ENCODE assay signal across 8 cellular contexts in genomic region chr20:62616728-62617621, GRCh38. TPM values are rescaled to one million over a fixed set of nuclear protein-coding genes. Genes with fewer than 3 reads are reported as not detected.
DNase-seq lines count a peak whose midpoint lies in the region; ATAC-seq and TF ChIP-seq lines count a peak whose summit lies in the region.

No MANE protein-coding gene starts in this region.

- H3K4me3 Mint-ChIP-seq in naive thymus-derived CD4-positive, alpha-beta T cell, result peak overlapping the region in 4 of 10 donors; percentile 42 to 82 (median 64)
- peak overlapping the region; percentile 72 to 85 for H3K4me3 Mint-ChIP-seq in stimulated activated naive B cell treated with anti-CD40 and anti-IgM and Interleukin-4, amounts not matched to agents 10 μg/mL and 1 μg/mL and 100 μg/mL, for 72 hours

- in situ Hi-C loops in GM13977 (cut with MboI; ENCODE audit: low pct_unique_long_range_greater_than_20kb, low sequenced_read_pairs, unreplicated experiment), result no loop called here

- H3K36me3 ChIP-seq in NT2/D1 (ENCODE audit: insufficient read depth, insufficient read length, low read length), result no peaks in the 10 kb centered on the region
- H3K36me3 ChIP-seq in naive thymus-derived CD4-positive, alpha-beta T cell (ENCODE audit: control insufficient read depth in 2 of 3, insufficient read depth in 3 of 3, low read length in 3 of 3), result no peaks in the 10 kb centered on the region

- H3K4me1 ChIP-seq in NT2/D1 (ENCODE audit: insufficient read depth, insufficient read length), result peaks cover 14% of the 10 kb centered on the region
- peaks cover 16 to 27% of the 10 kb centered on the region in 2 donors for H3K4me1 ChIP-seq in naive thymus-derived CD4-positive, alpha-beta T cell (ENCODE audit: control insufficient read depth in 2 of 2, insufficient read depth in 2 of 2, low read length in 2 of 2)

- no peaks in the 10 kb centered on the region for H3K9me3 Mint-ChIP-seq in naive thymus-derived CD4-positive, alpha-beta T cell
- no peaks in the 10 kb centered on the region for H3K9me3 Mint-ChIP-seq in stimulated activated naive B cell treated with anti-CD40 and anti-IgM and Interleukin-4, amounts not matched to agents 10 μg/mL and 1 μg/mL and 100 μg/mL, for 72 hours

- H3K27me3 ChIP-seq in NT2/D1 (ENCODE audit: insufficient read depth, insufficient read length), result peaks cover 5% of the 10 kb centered on the region
- no peaks in the 10 kb centered on the region for H3K27me3 ChIP-seq in naive thymus-derived CD4-positive, alpha-beta T cell (ENCODE audit: control insufficient read depth in 2 of 2, insufficient read depth in 2 of 2, low read length in 2 of 2)

- H3K27ac Mint-ChIP-seq in naive thymus-derived CD4-positive, alpha-beta T cell, result peak overlapping the region in 5 of 9 donors; percentile 28 to 90 (median 72)
- H3K27ac Mint-ChIP-seq in stimulated activated naive B cell treated with anti-CD40 and anti-IgM and Interleukin-4, amounts not matched to agents 10 μg/mL and 1 μg/mL and 100 μg/mL, for 72 hours, result peak overlapping the region; percentile 94

- no peak overlapping the region for H3K9ac ChIP-seq in NT2/D1 (ENCODE audit: insufficient read length, low read depth)

- CTCF ChIA-PET in naive thymus-derived CD4-positive, alpha-beta T cell (lab: Charles Lee), result interaction anchor here (1.0 to 1.7 kb wide), 4 partner anchors 16 to 192 kb away, joined by 3 to 12 read pairs (median 4); no protein-coding TSS in a partner anchor

- H3K9me3 ChIP-seq in NT2/D1 (ENCODE audit: insufficient read depth, low read length), result no peaks in the 10 kb centered on the region
- H3K9me3 ChIP-seq in naive thymus-derived CD4-positive, alpha-beta T cell (ENCODE audit: control insufficient read depth in 2 of 3, low read length in 3 of 3), result no peaks in the 10 kb centered on the region

- peak; percentile 90 for DNase-seq in GM13977 (ENCODE audit: low spot score)
- peak; percentile 65 for DNase-seq in NT2/D1 (ENCODE audit: low read depth, low spot score)
- peak; percentile 55 for DNase-seq in activated T-cell treated with anti-CD3 and anti-CD28 coated beads for 1 hour (ENCODE audit: low read depth)
- peak; percentile 61 for DNase-seq in epithelial cell of esophagus (ENCODE audit: low read depth)
- peak; percentile 42 to 82 (median 57) for DNase-seq in naive thymus-derived CD4-positive, alpha-beta T cell
- DNase-seq in stimulated activated naive B cell treated with anti-CD40 and anti-IgM and Interleukin-4, amounts not matched to agents 10 μg/mL and 1 μg/mL and 100 μg/mL, for 72 hours, result peak; percentile 71

- H3K27ac ChIP-seq in 22Rv1, result no peak overlapping the region
- no peak overlapping the region for H3K27ac ChIP-seq in naive thymus-derived CD4-positive, alpha-beta T cell (ENCODE audit: low read depth, low read length)

- H3K4me1 Mint-ChIP-seq in naive thymus-derived CD4-positive, alpha-beta T cell, result peaks cover 7 to 35% (median 19%) of the 10 kb centered on the region in 7 donors
- peaks cover 35 to 40% of the 10 kb centered on the region in 2 donors for H3K4me1 Mint-ChIP-seq in stimulated activated naive B cell treated with anti-CD40 and anti-IgM and Interleukin-4, amounts not matched to agents 10 μg/mL and 1 μg/mL and 100 μg/mL, for 72 hours

- intact Hi-C loops in naive thymus-derived CD4-positive, alpha-beta T cell (cut with micrococcal nuclease), result loop anchor here (1.0 to 5.0 kb wide), 5 partner anchors 117 to 315 kb away; partner anchors contain the start of gene ADRM1 (in 2 of the 2)

- peaks cover 0 to 9% (median 0%) of the 10 kb centered on the region in 5 donors for H3K27me3 Mint-ChIP-seq in naive thymus-derived CD4-positive, alpha-beta T cell
- no peaks in the 10 kb centered on the region for H3K27me3 Mint-ChIP-seq in stimulated activated naive B cell treated with anti-CD40 and anti-IgM and Interleukin-4, amounts not matched to agents 10 μg/mL and 1 μg/mL and 100 μg/mL, for 72 hours

- peak; percentile 96 for TF ChIP-seq CTCF in 22Rv1 (IDR thresholded peaks at IDR 0.05)
- TF ChIP-seq CTCF in GM13977 (IDR thresholded peaks at IDR 0.05; ENCODE audit: extremely low read depth, insufficient read depth, missing control alignments), result peak; percentile 99
- peak; percentile 92 for TF ChIP-seq CTCF in epithelial cell of esophagus (IDR thresholded peaks at IDR 0.05; ENCODE audit: insufficient read depth, low read depth, low read length, missing control alignments)

- ATAC-seq in HG03457 (IDR thresholded peaks at IDR 0.05; ENCODE audit: unreplicated experiment), result peak; percentile 48
- peak; percentile 86 for ATAC-seq in naive thymus-derived CD4-positive, alpha-beta T cell
- ATAC-seq in stimulated activated naive B cell treated with anti-CD40 and anti-IgM and Interleukin-4, amounts not matched to agents 10 μg/mL and 1 μg/mL and 100 μg/mL, for 72 hours (replicated peaks), result peak; percentile 60 to 65

- POLR2A ChIA-PET in naive thymus-derived CD4-positive, alpha-beta T cell (lab: Charles Lee), result interaction anchor here (0.6 kb wide), 1 partner anchor 232 kb away, joined by 4 read pairs; no protein-coding TSS in a partner anchor

- no peaks in the 10 kb centered on the region for H3K36me3 Mint-ChIP-seq in naive thymus-derived CD4-positive, alpha-beta T cell
- H3K36me3 Mint-ChIP-seq in stimulated activated naive B cell treated with anti-CD40 and anti-IgM and Interleukin-4, amounts not matched to agents 10 μg/mL and 1 μg/mL and 100 μg/mL, for 72 hours, result no peaks in the 10 kb centered on the region

- H3K4me3 ChIP-seq in NT2/D1 (ENCODE audit: insufficient read length, low read depth), result no peak overlapping the region
- no peak overlapping the region for H3K4me3 ChIP-seq in epithelial cell of esophagus (ENCODE audit: low read length)
- H3K4me3 ChIP-seq in naive thymus-derived CD4-positive, alpha-beta T cell (ENCODE audit: low read length), result no peak overlapping the region

RNA-seq across cellular contexts. Expression of gene SLCO4A1, which starts 25.3 kb away (rescaled TPM):
- total RNA-seq in naive thymus-derived CD4-positive, alpha-beta T cell, result 10 to 100 TPM in 1 of 5 experiments, 1 to 10 TPM in 2, under 1 TPM in 2; 0.81 to 45.5 (median 1.4) TPM
- polyA plus RNA-seq in naive thymus-derived CD4-positive, alpha-beta T cell, result under 1 TPM; 0.36 to 0.39 TPM
